In the genomic region with DNA sequence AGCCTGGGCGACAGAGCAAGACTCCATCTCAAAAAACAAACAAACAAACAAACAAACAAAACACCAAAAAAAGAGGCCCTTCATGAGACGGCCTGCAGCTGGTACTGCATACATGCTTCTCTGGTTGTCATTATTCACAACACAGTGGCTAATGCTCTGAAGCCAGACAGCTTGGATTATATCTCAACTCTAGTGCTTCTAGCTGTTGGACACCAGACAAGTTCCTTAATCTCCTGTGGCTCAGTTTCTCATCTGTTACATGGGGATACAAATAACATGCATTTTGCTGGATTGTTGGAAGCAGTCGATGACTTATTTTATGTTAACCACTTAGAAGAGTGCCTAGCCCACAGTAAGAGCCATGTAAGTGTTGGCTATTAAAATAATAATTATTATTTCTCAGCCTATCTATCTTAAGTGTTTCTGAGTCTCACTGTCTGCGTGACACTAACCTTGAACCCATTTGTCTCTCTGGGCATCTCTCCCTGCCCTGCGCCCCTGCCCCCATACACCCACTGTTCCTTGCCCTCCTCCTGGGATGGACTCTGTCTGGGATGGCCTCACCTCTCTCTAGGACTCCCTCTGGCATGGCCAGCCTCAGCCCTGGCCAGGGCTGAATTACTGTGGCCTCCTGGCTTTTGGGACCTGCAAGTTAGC, we compare ENCODE assay signal across 8 cellular contexts. TPM values are rescaled to one million over a fixed set of nuclear protein-coding genes. Genes with fewer than 3 reads are reported as not detected.
DNase-seq lines count a peak whose midpoint lies in the region; ATAC-seq, FAIRE-seq and TF ChIP-seq lines count a peak whose summit lies in the region.

No MANE protein-coding gene starts in this region.

- ATAC-seq in activated CD8-positive, alpha-beta T cell treated with anti-CD3 and anti-CD28 coated beads for 36 hours: no peak
- ATAC-seq in GM18861 (IDR thresholded peaks at IDR 0.05; ENCODE audit: unreplicated experiment) (no peak), GM21619 (IDR thresholded peaks at IDR 0.05; ENCODE audit: unreplicated experiment) (no peak)

- H3K36me3 Mint-ChIP-seq in T-helper 2 cell treated with Interferon-gamma antibody and Interleukin-4, amounts not matched to agents 5 μg/mL and 100 μg/mL, for 36 hours (ENCODE audit: low read depth): peaks cover 5% of the 10 kb centered on the region
- peaks cover 12% of the 10 kb centered on the region for H3K36me3 Mint-ChIP-seq in activated CD8-positive, alpha-beta T cell treated with anti-CD3 and anti-CD28 coated beads for 36 hours (ENCODE audit: low read depth)

- peak overlapping the region; percentile 10 for H3K4me3 Mint-ChIP-seq in T-helper 2 cell treated with Interferon-gamma antibody and Interleukin-4, amounts not matched to agents 5 μg/mL and 100 μg/mL, for 36 hours
- peak overlapping the region; percentile 86 for H3K4me3 Mint-ChIP-seq in activated CD8-positive, alpha-beta T cell treated with anti-CD3 and anti-CD28 coated beads for 36 hours

- TF ChIP-seq CTCF in activated CD8-positive, alpha-beta T cell treated with anti-CD3 and anti-CD28 coated beads for 36 hours (IDR thresholded peaks at IDR 0.05): no peak
- no peak for TF ChIP-seq CTCF in kidney (IDR thresholded peaks at IDR 0.05; ENCODE audit: borderline replicate concordance, extremely low read depth, insufficient read depth)

- H3K27me3 Mint-ChIP-seq in T-helper 2 cell treated with Interferon-gamma antibody and Interleukin-4, amounts not matched to agents 5 μg/mL and 100 μg/mL, for 36 hours (ENCODE audit: low read depth): no peaks in the 10 kb centered on the region
- no peaks in the 10 kb centered on the region for H3K27me3 Mint-ChIP-seq in activated CD8-positive, alpha-beta T cell treated with anti-CD3 and anti-CD28 coated beads for 36 hours

- H3K27ac ChIP-seq in kidney (ENCODE audit: low read depth in 2 of 2, low read length in 2 of 2): peak overlapping the region; percentile 100
- peak overlapping the region; percentile 99 for H3K27ac ChIP-seq in temporal lobe (ENCODE audit: low read depth, low read length)

- no peaks in the 10 kb centered on the region for H3K9me3 Mint-ChIP-seq in T-helper 2 cell treated with Interferon-gamma antibody and Interleukin-4, amounts not matched to agents 5 μg/mL and 100 μg/mL, for 36 hours
- no peaks in the 10 kb centered on the region for H3K9me3 Mint-ChIP-seq in activated CD8-positive, alpha-beta T cell treated with anti-CD3 and anti-CD28 coated beads for 36 hours

- intact Hi-C loops in activated CD8-positive, alpha-beta T cell treated with anti-CD3 and anti-CD28 coated beads for 36 hours (cut with micrococcal nuclease): no loop called here
- intact Hi-C loops in kidney (cut with DNase I): no loop called here

- no peak for DNase-seq in T-helper 2 cell treated with Interferon-gamma antibody and Interleukin-4, amounts not matched to agents 5 μg/mL and 100 μg/mL, for 36 hours (ENCODE audit: low spot score)
- DNase-seq in T-helper 2 cell (no peak), kidney (no peak)
- no peak for DNase-seq in activated CD8-positive, alpha-beta T cell treated with anti-CD3 and anti-CD28 coated beads for 36 hours
- no peak for DNase-seq in activated CD8-positive, alpha-beta memory T cell treated with anti-CD3 and anti-CD28 coated beads, Interleukin-2, amount 50 U/mL, for 4 hours

- H3K9me3 ChIP-seq in kidney (ENCODE audit: control insufficient read depth in 1 of 2, low read length in 2 of 2): no peaks in the 10 kb centered on the region

- FAIRE-seq in kidney (lab: Jason Lieb, UNC): no peak

- POLR2A ChIA-PET in activated CD8-positive, alpha-beta T cell treated with anti-CD3 and anti-CD28 coated beads for 36 hours (lab: Charles Lee): interaction anchor here (0.7 to 1.7 kb wide), 4 partner anchors 8 to 66 kb away, joined by 3 to 17 read pairs (median 4); no protein-coding TSS in a partner anchor

- H3K4me1 ChIP-seq in kidney (ENCODE audit: control insufficient read depth in 1 of 2, insufficient read depth in 1 of 2, low read depth in 1 of 2, low read length in 2 of 2): peaks cover 38 to 52% of the 10 kb centered on the region in 2 donors

- CTCF ChIA-PET in activated CD8-positive, alpha-beta T cell treated with anti-CD3 and anti-CD28 coated beads for 36 hours (lab: Charles Lee): interaction anchor here (1.2 to 3.8 kb wide), 4 partner anchors 8 to 97 kb away, joined by 3 to 26 read pairs (median 13); no protein-coding TSS in a partner anchor

- H3K4me3 ChIP-seq in kidney (ENCODE audit: low read length in 2 of 2): peak overlapping the region in 1 of 2 donors; percentile 97

- H3K9ac ChIP-seq in kidney (ENCODE audit: low read length in 2 of 2): peak overlapping the region in 1 of 2 donors; percentile 70

- H3K4me1 Mint-ChIP-seq in T-helper 2 cell treated with Interferon-gamma antibody and Interleukin-4, amounts not matched to agents 5 μg/mL and 100 μg/mL, for 36 hours (ENCODE audit: low read depth): peaks cover 25% of the 10 kb centered on the region
- peaks cover 24% of the 10 kb centered on the region for H3K4me1 Mint-ChIP-seq in activated CD8-positive, alpha-beta T cell treated with anti-CD3 and anti-CD28 coated beads for 36 hours (ENCODE audit: low read depth)

- H3K27ac Mint-ChIP-seq in T-helper 2 cell treated with Interferon-gamma antibody and Interleukin-4, amounts not matched to agents 5 μg/mL and 100 μg/mL, for 36 hours: peak overlapping the region; percentile 80
- H3K27ac Mint-ChIP-seq in activated CD8-positive, alpha-beta T cell treated with anti-CD3 and anti-CD28 coated beads for 36 hours: peak overlapping the region; percentile 94

- no peaks in the 10 kb centered on the region for H3K36me3 ChIP-seq in kidney (ENCODE audit: control insufficient read depth in 1 of 2, insufficient read depth in 2 of 2, low read length in 2 of 2)

RNA-seq across cellular contexts. Expression of gene JUNB, which starts 3.1 kb away (rescaled TPM):
- 100 to 1,000 TPM; 292 to 299 TPM for total RNA-seq in activated CD8-positive, alpha-beta T cell treated with anti-CD3 and anti-CD28 coated beads for 36 hours
- total RNA-seq in kidney (128 TPM), temporal lobe (27.8 TPM)
- 142 TPM for polyA plus RNA-seq in kidney (ENCODE audit: insufficient read depth, low read depth, low replicate concordance)

RNA-seq across cellular contexts. Expression of gene HOOK2, which starts 12.8 kb away (rescaled TPM):
- total RNA-seq in activated CD8-positive, alpha-beta T cell treated with anti-CD3 and anti-CD28 coated beads for 36 hours: 10 to 100 TPM; 17.3 to 18.4 TPM
- 58.1 TPM for total RNA-seq in kidney
- polyA plus RNA-seq in kidney (ENCODE audit: insufficient read depth, low read depth, low replicate concordance): 41.8 TPM
- total RNA-seq in temporal lobe: 18.9 TPM

RNA-seq across cellular contexts. Expression of gene PRDX2, which starts 13.4 kb away (rescaled TPM):
- total RNA-seq in activated CD8-positive, alpha-beta T cell treated with anti-CD3 and anti-CD28 coated beads for 36 hours: 100 to 1,000 TPM; 251 to 262 TPM
- 171 TPM for total RNA-seq in kidney
- polyA plus RNA-seq in kidney (ENCODE audit: insufficient read depth, low read depth, low replicate concordance): 664 TPM
- 235 TPM for total RNA-seq in temporal lobe

RNA-seq across cellular contexts. Expression of gene THSD8, which starts 13.7 kb away (rescaled TPM):
- 10 to 100 TPM; 31.1 to 36.2 TPM for total RNA-seq in activated CD8-positive, alpha-beta T cell treated with anti-CD3 and anti-CD28 coated beads for 36 hours
- total RNA-seq in kidney (3.2 TPM), temporal lobe (0.25 TPM)
- polyA plus RNA-seq in kidney (ENCODE audit: insufficient read depth, low read depth, low replicate concordance): 10.0 TPM

RNA-seq across cellular contexts. Expression of gene RNASEH2A, which starts 18.2 kb away (rescaled TPM):
- total RNA-seq in activated CD8-positive, alpha-beta T cell treated with anti-CD3 and anti-CD28 coated beads for 36 hours: 10 to 100 TPM; 40.3 to 44.1 TPM
- 7.9 TPM for total RNA-seq in kidney
- 1.3 TPM for polyA plus RNA-seq in kidney (ENCODE audit: insufficient read depth, low read depth, low replicate concordance)
- 10.1 TPM for total RNA-seq in temporal lobe
